In the genomic region with DNA sequence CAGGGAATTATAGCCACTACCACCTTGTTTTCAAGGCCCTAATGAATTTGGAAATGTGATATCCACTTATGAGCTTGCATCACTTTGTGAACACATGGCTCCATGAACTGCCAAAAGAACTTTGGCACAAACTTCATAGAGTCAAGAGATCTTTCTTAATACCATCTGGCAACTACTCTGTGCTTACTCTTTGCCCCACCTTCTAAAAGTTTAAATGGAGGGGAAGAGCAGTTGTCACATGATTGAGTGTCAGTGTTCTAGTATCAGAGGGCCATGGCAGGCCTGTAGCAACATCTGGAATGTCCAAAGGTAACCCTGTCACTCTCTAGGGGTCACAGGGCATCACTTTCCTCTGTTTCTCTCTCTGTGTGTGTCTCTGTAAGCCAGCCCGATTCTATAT, we compare ENCODE assay signal across 18 cellular contexts. TPM values are rescaled to one million over a fixed set of nuclear protein-coding genes. Genes with fewer than 3 reads are reported as not detected.
DNase-seq lines count a peak whose midpoint lies in the region; ATAC-seq and TF ChIP-seq lines count a peak whose summit lies in the region.
"Had no signal": no experiment of that assay in that cellular context is flagged by ENCODE, and none has a peak within 500 bp of the region (broad histone marks: within the 10 kb centered on the region; RNA-seq: fewer than 3 reads in every experiment).

No MANE protein-coding gene starts in this region.

- H3K36me3 ChIP-seq in Peyer's patch: no peaks in the 10 kb centered on the region
- H3K36me3 ChIP-seq: MG63 had no signal

- no peaks in the 10 kb centered on the region for H3K4me1 ChIP-seq in Peyer's patch

- H3K27ac Mint-ChIP-seq in activated CD4-positive, alpha-beta memory T cell treated with anti-CD3 and anti-CD28 coated beads for 36 hours: no peak overlapping the region
- H3K27ac Mint-ChIP-seq: stimulated activated naive CD8-positive, alpha-beta T cell treated with anti-CD3 and anti-CD28 coated beads, Interleukin-15, amount 100 ng/mL, for 72 hours; T-helper 2 cell treated with Interferon-gamma antibody and Interleukin-4, amounts not matched to agents 5 μg/mL and 100 μg/mL, for 36 hours had no signal

- H3K27me3 Mint-ChIP-seq in activated CD4-positive, alpha-beta memory T cell treated with anti-CD3 and anti-CD28 coated beads for 36 hours: peaks cover 3% of the 10 kb centered on the region

- POLR2A ChIA-PET in AG04450 (lab: Yijun Ruan, JAX): interaction anchor here (1.1 kb wide), 1 partner anchor 122 kb away, joined by 3 read pairs; no protein-coding TSS in a partner anchor
- POLR2A ChIA-PET in activated CD4-positive, alpha-beta memory T cell treated with anti-CD3 and anti-CD28 coated beads for 36 hours (lab: Charles Lee): no interaction called here

- peak; percentile 62 to 78 for ATAC-seq in left cardiac atrium
- ATAC-seq in sciatic nerve: peak; percentile 89
- ATAC-seq: GM12878; stimulated activated naive CD8-positive, alpha-beta T cell treated with anti-CD3 and anti-CD28 coated beads, Interleukin-15, amount 100 ng/mL, for 72 hours had no signal

- no peak overlapping the region for H3K4me3 Mint-ChIP-seq in activated CD4-positive, alpha-beta memory T cell treated with anti-CD3 and anti-CD28 coated beads for 36 hours
- H3K4me3 Mint-ChIP-seq: stimulated activated naive CD8-positive, alpha-beta T cell treated with anti-CD3 and anti-CD28 coated beads, Interleukin-15, amount 100 ng/mL, for 72 hours; T-helper 2 cell treated with Interferon-gamma antibody and Interleukin-4, amounts not matched to agents 5 μg/mL and 100 μg/mL, for 36 hours had no signal

- no peaks in the 10 kb centered on the region for H3K4me1 Mint-ChIP-seq in activated CD4-positive, alpha-beta memory T cell treated with anti-CD3 and anti-CD28 coated beads for 36 hours (ENCODE audit: low read depth)
- H3K4me1 Mint-ChIP-seq: stimulated activated naive CD8-positive, alpha-beta T cell treated with anti-CD3 and anti-CD28 coated beads, Interleukin-15, amount 100 ng/mL, for 72 hours had no signal

- H3K36me3 Mint-ChIP-seq in activated CD4-positive, alpha-beta memory T cell treated with anti-CD3 and anti-CD28 coated beads for 36 hours: no peaks in the 10 kb centered on the region

- no peak overlapping the region for H3K27ac ChIP-seq in AG04450 (ENCODE audit: low read depth, low read length)
- H3K27ac ChIP-seq in Peyer's patch: peak overlapping the region in 3 of 4 donors; percentile 39 to 77 (median 71)

- no peak for TF ChIP-seq POLR2A in Peyer's patch (IDR thresholded peaks at IDR 0.05)

- no peaks in the 10 kb centered on the region for H3K9me3 Mint-ChIP-seq in activated CD4-positive, alpha-beta memory T cell treated with anti-CD3 and anti-CD28 coated beads for 36 hours
- H3K9me3 Mint-ChIP-seq: stimulated activated naive CD8-positive, alpha-beta T cell treated with anti-CD3 and anti-CD28 coated beads, Interleukin-15, amount 100 ng/mL, for 72 hours; T-helper 2 cell treated with Interferon-gamma antibody and Interleukin-4, amounts not matched to agents 5 μg/mL and 100 μg/mL, for 36 hours had no signal

- H3K27me3 ChIP-seq in AG04450 (ENCODE audit: control insufficient read depth, insufficient read depth, low read length) (no peaks in the 10 kb centered on the region), Peyer's patch (no peaks in the 10 kb centered on the region)
- H3K27me3 ChIP-seq: MG63 had no signal

- TF ChIP-seq CTCF in AG04450 (IDR thresholded peaks at IDR 0.05; ENCODE audit: low read depth, low read length) (no peak), Peyer's patch (IDR thresholded peaks at IDR 0.05) (no peak)

- intact Hi-C loops in left cardiac atrium (cut with DNase I) (no loop called here), sciatic nerve (cut with DNase I) (no loop called here)
- intact Hi-C loops in activated CD4-positive, alpha-beta memory T cell treated with anti-CD3 and anti-CD28 coated beads for 36 hours (cut with micrococcal nuclease): no loop called here

- peaks cover 8% of the 10 kb centered on the region for H3K9me3 ChIP-seq in AG04450 (ENCODE audit: control insufficient read depth, insufficient read depth, low read length)
- H3K9me3 ChIP-seq in Peyer's patch: no peaks in the 10 kb centered on the region
- H3K9me3 ChIP-seq: MG63 had no signal

- no peak overlapping the region for H3K4me3 ChIP-seq in AG04450 (ENCODE audit: low read depth, low read length)
- no peak overlapping the region for H3K4me3 ChIP-seq in Peyer's patch
- H3K4me3 ChIP-seq: GM12878, MG63 had no signal

- CTCF ChIA-PET in AG04450 (lab: Charles Lee): no interaction called here
- CTCF ChIA-PET in activated CD4-positive, alpha-beta memory T cell treated with anti-CD3 and anti-CD28 coated beads for 36 hours (lab: Charles Lee): no interaction called here

- peak; percentile 7 for DNase-seq in AG04450 (ENCODE audit: low read depth, low spot score)
- no peak for DNase-seq in Peyer's patch
- DNase-seq in left cardiac atrium: no peak
- no peak for DNase-seq in sciatic nerve (ENCODE audit: low spot score)
- no peak for DNase-seq in NCI-H82 treated with DMSO at 0.1 percent for 48 hours (lab: John Stamatoyannopoulos, UW; ENCODE audit: unreplicated experiment)
- DNase-seq in nucleus accumbens (lab: John Stamatoyannopoulos, UW): no peak
- DNase-seq in SIG-M5 (lab: John Stamatoyannopoulos, UW): no peak
- no peak for DNase-seq in activated CD4-positive, alpha-beta memory T cell treated with anti-CD3 and anti-CD28 coated beads for 36 hours
- DNase-seq: activated CD4-positive, alpha-beta T cell treated with anti-CD3 and anti-CD28 coated beads, Interleukin-2, amount 50 U/mL, for 1 hour; activated gamma-delta T cell treated with Interleukin-2 at 50 U/mL for 16 hours; MG63; NCI-H226; stimulated activated naive CD8-positive, alpha-beta T cell treated with anti-CD3 and anti-CD28 coated beads, Interleukin-15, amount 100 ng/mL, for 72 hours had no signal

RNA-seq across cellular contexts. Expression of gene ADH1B, which starts 2.6 kb away (rescaled TPM):
- 26.1 and 29.1 TPM in 2 replicates for polyA plus RNA-seq in AG04450 (2011; rRNA removed)
- 30.9 and 31.1 TPM in 2 replicates for polyA minus RNA-seq in AG04450 (2011; rRNA and poly(A)+ RNA removed)
- total RNA-seq in Peyer's patch (100 to 1,000 TPM in 2 of 4 donors, 10 to 100 TPM in 2; 72.0 to 367 (median 194) TPM), left cardiac atrium (100 to 1,000 TPM; 201 to 523 TPM), sciatic nerve (710 TPM)
- not detected for total RNA-seq in activated CD4-positive, alpha-beta memory T cell treated with anti-CD3 and anti-CD28 coated beads for 36 hours
- total RNA-seq: A673, glomerular endothelial cell, RPMI7951 had no signal
- polyA plus RNA-seq: GM12878 had no signal

RNA-seq across cellular contexts. Expression of gene ADH1C, which starts 28.8 kb away (rescaled TPM):
- 0.77 and 0.88 TPM in 2 replicates for polyA plus RNA-seq in AG04450 (2011; rRNA removed)
- 0.64 and 0.65 TPM in 2 replicates for polyA minus RNA-seq in AG04450 (2011; rRNA and poly(A)+ RNA removed)
- total RNA-seq in Peyer's patch (100 to 1,000 TPM in 1 of 4 donors, 10 to 100 TPM in 3; 62.7 to 129 (median 87.7) TPM), left cardiac atrium (1 to 10 TPM; 6.7 to 9.9 TPM), sciatic nerve (75.2 TPM)
- total RNA-seq in activated CD4-positive, alpha-beta memory T cell treated with anti-CD3 and anti-CD28 coated beads for 36 hours: not detected
- total RNA-seq: A673, glomerular endothelial cell had no signal

RNA-seq across cellular contexts. Expression of gene ADH1A, which starts 33.0 kb away (rescaled TPM):
- not detected in 2 replicates for polyA plus RNA-seq in AG04450 (2011; rRNA removed)
- polyA minus RNA-seq in AG04450 (2011; rRNA and poly(A)+ RNA removed): not detected in 2 replicates
- total RNA-seq in Peyer's patch: not detected
- total RNA-seq in left cardiac atrium: 1 to 10 TPM in 1 of 2 donors, under 1 TPM in 1; 0.44 to 2.2 TPM
- 2.8 TPM for total RNA-seq in sciatic nerve
- total RNA-seq in activated CD4-positive, alpha-beta memory T cell treated with anti-CD3 and anti-CD28 coated beads for 36 hours: not detected
- total RNA-seq: A673, glomerular endothelial cell, GM12878, RPMI7951 had no signal
- polyA plus RNA-seq: GM12878 had no signal

Comparison
In these comparisons a context has a peak if more than half of its experiments do, and no peak if none do; other contexts are left out.
1. RNA of gene ADH1B, which starts 2.6 kb away (total RNA-seq): 710 TPM in sciatic nerve (single experiment), 201 to 523 TPM in left cardiac atrium and 72.0 to 367 TPM in Peyer's patch; not detected in activated CD4-positive, alpha-beta memory T cell treated with anti-CD3 and anti-CD28 coated beads for 36 hours; every median in the first group is over 10 times any median in the second.
2. RNA of gene ADH1C, which starts 28.8 kb away (total RNA-seq): 62.7 to 129 TPM in Peyer's patch, 75.2 TPM in sciatic nerve (single experiment) and 6.7 to 9.9 TPM in left cardiac atrium; not detected in activated CD4-positive, alpha-beta memory T cell treated with anti-CD3 and anti-CD28 coated beads for 36 hours; every median in the first group is over 4 times any median in the second.